31 cellular contexts compared by ENCODE assay signal in the genomic region with DNA sequence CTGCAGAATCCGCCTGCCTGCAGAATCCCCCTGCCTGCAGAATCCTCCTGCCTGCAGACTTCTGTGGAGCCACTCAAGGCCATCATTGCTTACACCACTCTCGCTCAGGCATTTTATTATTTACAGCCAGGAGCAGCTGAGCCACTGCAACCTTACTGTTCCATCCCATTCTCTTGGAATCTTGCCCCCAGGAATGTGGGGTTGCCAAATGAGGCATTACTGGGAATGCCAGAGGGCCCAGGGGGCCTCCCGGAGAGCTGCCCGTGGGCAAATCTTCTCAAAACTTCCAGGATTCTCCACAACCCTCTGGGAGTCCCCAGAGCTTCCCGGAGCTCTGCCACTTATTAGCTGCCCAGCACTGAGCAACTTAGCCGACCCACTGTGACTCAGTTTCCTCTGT.
DNase-seq lines count a peak whose midpoint lies in the region; ATAC-seq and TF ChIP-seq lines count a peak whose summit lies in the region.
"Had no signal": no experiment of that assay in that cellular context is flagged by ENCODE, and none has a peak within 500 bp of the region (broad histone marks: within the 10 kb centered on the region; RNA-seq: fewer than 3 reads in every experiment).

No MANE protein-coding gene starts in this region.

- TF ChIP-seq CTCF in AG10803 (conservative IDR thresholded peaks at IDR 0.05; ENCODE audit: low read length) (no peak), neural cell (IDR thresholded peaks at IDR 0.05; ENCODE audit: poor library complexity, severe bottlenecking) (no peak)
- no peak for TF ChIP-seq CTCF in activated CD8-positive, alpha-beta T cell treated with anti-CD3 and anti-CD28 coated beads for 36 hours (IDR thresholded peaks at IDR 0.05)

- H3K36me3 ChIP-seq in neural cell (ENCODE audit: insufficient read depth, low read length) = no peaks in the 10 kb centered on the region
- H3K36me3 ChIP-seq: BLaER1 treated with 17β-estradiol and CSF1 and Interleukin-3, amounts not matched to agents 10 nM and 100 nM; gastroesophageal sphincter; ovary; SJSA1; spleen had no signal

- CTCF ChIA-PET in activated CD8-positive, alpha-beta T cell treated with anti-CD3 and anti-CD28 coated beads for 36 hours (lab: Charles Lee) = no interaction called here

- intact Hi-C loops in activated T-helper 1 cell treated with anti-CD3 and anti-CD28 coated beads, Interleukin-12 subunit alpha, Interleukin-12 subunit beta, Interleukin-2, Interleukin-4 antibody, amounts not matched to agents 30 ng/mL and 10 ng/mL and 1 ng/mL, durations not matched to agents 14 hours and 24 hours and 36 hours (cut with micrococcal nuclease) = no loop called here
- intact Hi-C loops in activated CD8-positive, alpha-beta T cell treated with anti-CD3 and anti-CD28 coated beads for 36 hours (cut with micrococcal nuclease) = no loop called here

- POLR2A ChIA-PET in activated CD8-positive, alpha-beta T cell treated with anti-CD3 and anti-CD28 coated beads for 36 hours (lab: Charles Lee) = no interaction called here

- no peaks in the 10 kb centered on the region for H4K20me1 ChIP-seq in neural cell (ENCODE audit: insufficient read depth)
- H4K20me1 ChIP-seq: BLaER1 treated with 17β-estradiol and CSF1 and Interleukin-3, amounts not matched to agents 10 nM and 100 nM had no signal

- no peak for TF ChIP-seq RAD21 in neural cell (conservative IDR thresholded peaks at IDR 0.05)

- H3K27ac Mint-ChIP-seq in activated T-helper 1 cell treated with anti-CD3 and anti-CD28 coated beads, Interleukin-12 subunit alpha, Interleukin-12 subunit beta, Interleukin-2, Interleukin-4 antibody, amounts not matched to agents 30 ng/mL and 10 ng/mL and 1 ng/mL, durations not matched to agents 14 hours and 24 hours and 36 hours = no peak overlapping the region
- no peak overlapping the region for H3K27ac Mint-ChIP-seq in activated CD8-positive, alpha-beta T cell treated with anti-CD3 and anti-CD28 coated beads for 36 hours
- H3K27ac Mint-ChIP-seq: activated B cell treated with CpG ODN at 0.5 μM for 24 hours; activated CD4-positive, alpha-beta T cell treated with anti-CD3 and anti-CD28 coated beads, Interleukin-2, amount 10 ng/mL, durations not matched to agents 7 days and 5 days; activated CD8-positive, alpha-beta memory T cell treated with anti-CD3 and anti-CD28 coated beads, Interleukin-2, amount 10 ng/mL, durations not matched to agents 7 days and 5 days; stimulated activated naive CD8-positive, alpha-beta T cell treated with anti-CD3 and anti-CD28 coated beads, Interleukin-15, Interleukin-2, amounts not matched to agents 100 ng/mL and 50 ng/mL, for 24 hours had no signal

- DNase-seq in AG10803 (ENCODE audit: low read depth) (peak; percentile 10), LHCN-M2 (ENCODE audit: low read depth) (peak; percentile 77), astrocyte of the hippocampus (ENCODE audit: low read depth, low spot score) (peak; percentile 53), NCI-H1930 (lab: John Stamatoyannopoulos, UW) (no peak), DMS53 treated with DMSO at 0.1 percent for 48 hours (lab: John Stamatoyannopoulos, UW; ENCODE audit: unreplicated experiment) (no peak)
- DNase-seq in activated T-helper 1 cell treated with anti-CD3 and anti-CD28 coated beads, Interleukin-12 subunit alpha, Interleukin-12 subunit beta, Interleukin-2, Interleukin-4 antibody, amounts not matched to agents 30 ng/mL and 10 ng/mL and 1 ng/mL, durations not matched to agents 14 hours and 24 hours and 36 hours (ENCODE audit: low spot score) = no peak
- no peak for DNase-seq in activated CD8-positive, alpha-beta T cell treated with anti-CD3 and anti-CD28 coated beads for 36 hours
- DNase-seq: activated B cell treated with CpG ODN at 0.5 μM for 24 hours; activated CD4-positive, alpha-beta T cell treated with anti-CD3 and anti-CD28 coated beads, Interleukin-2, amount 10 ng/mL, durations not matched to agents 7 days and 5 days; activated CD8-positive, alpha-beta memory T cell treated with anti-CD3 and anti-CD28 coated beads, Interleukin-2, amount 10 ng/mL, durations not matched to agents 7 days and 5 days; activated naive CD4-positive, alpha-beta T cell treated with Interleukin-2 at 50 U/mL for 16 hours; activated T-cell treated with anti-CD3 and anti-CD28 coated beads, Interleukin-2, amount 50 U/mL, for 4 hours; DMS53; hippocampal formation; left cardiac atrium; mucosa of descending colon; NCI-H1092 treated with DMSO at 0.1 percent for 48 hours; NCI-H1694 treated with DMSO at 0.1 percent for 48 hours; NCI-H510A treated with DMSO at 0.1 percent for 48 hours; ovary; RPMI8226; stimulated activated CD8-positive, alpha-beta memory T cell treated with anti-CD3 and anti-CD28 coated beads, Interleukin-4, amount 100 ng/mL, for 48 hours had no signal

- no peak overlapping the region for H3K4me2 ChIP-seq in neural cell (ENCODE audit: low read length)
- H3K4me2 ChIP-seq: BLaER1 treated with 17β-estradiol and CSF1 and Interleukin-3, amounts not matched to agents 10 nM and 100 nM had no signal

- no peaks in the 10 kb centered on the region for H3K79me2 ChIP-seq in neural cell (replicated peaks; ENCODE audit: insufficient read depth, low read length)

- no peak for ATAC-seq in activated CD8-positive, alpha-beta T cell treated with anti-CD3 and anti-CD28 coated beads for 36 hours
- ATAC-seq: activated CD8-positive, alpha-beta memory T cell treated with anti-CD3 and anti-CD28 coated beads, Interleukin-2, amount 10 ng/mL, durations not matched to agents 7 days and 5 days; activated T-cell treated with anti-CD3 and anti-CD28 coated beads, Interleukin-2, amount 50 U/mL, for 4 hours; gastroesophageal sphincter; left cardiac atrium; mucosa of descending colon had no signal

- no peaks in the 10 kb centered on the region for H3K4me1 Mint-ChIP-seq in activated T-helper 1 cell treated with anti-CD3 and anti-CD28 coated beads, Interleukin-12 subunit alpha, Interleukin-12 subunit beta, Interleukin-2, Interleukin-4 antibody, amounts not matched to agents 30 ng/mL and 10 ng/mL and 1 ng/mL, durations not matched to agents 14 hours and 24 hours and 36 hours (ENCODE audit: low read depth)
- H3K4me1 Mint-ChIP-seq in activated CD8-positive, alpha-beta T cell treated with anti-CD3 and anti-CD28 coated beads for 36 hours (ENCODE audit: low read depth) = no peaks in the 10 kb centered on the region
- H3K4me1 Mint-ChIP-seq: activated B cell treated with CpG ODN at 0.5 μM for 24 hours; activated CD4-positive, alpha-beta T cell treated with anti-CD3 and anti-CD28 coated beads, Interleukin-2, amount 10 ng/mL, durations not matched to agents 7 days and 5 days; activated CD8-positive, alpha-beta memory T cell treated with anti-CD3 and anti-CD28 coated beads, Interleukin-2, amount 10 ng/mL, durations not matched to agents 7 days and 5 days had no signal

- peaks cover 3% of the 10 kb centered on the region for H3K9me3 Mint-ChIP-seq in activated T-helper 1 cell treated with anti-CD3 and anti-CD28 coated beads, Interleukin-12 subunit alpha, Interleukin-12 subunit beta, Interleukin-2, Interleukin-4 antibody, amounts not matched to agents 30 ng/mL and 10 ng/mL and 1 ng/mL, durations not matched to agents 14 hours and 24 hours and 36 hours
- H3K9me3 Mint-ChIP-seq in activated CD8-positive, alpha-beta T cell treated with anti-CD3 and anti-CD28 coated beads for 36 hours = no peaks in the 10 kb centered on the region
- H3K9me3 Mint-ChIP-seq: activated B cell treated with CpG ODN at 0.5 μM for 24 hours; activated CD4-positive, alpha-beta T cell treated with anti-CD3 and anti-CD28 coated beads, Interleukin-2, amount 10 ng/mL, durations not matched to agents 7 days and 5 days; activated T-cell treated with anti-CD3 and anti-CD28 coated beads, Interleukin-2, amount 50 U/mL, for 4 hours; nephron had no signal

- no peaks in the 10 kb centered on the region for H3K27me3 ChIP-seq in neural cell (ENCODE audit: insufficient read depth, low read depth, low read length)
- H3K27me3 ChIP-seq: ovary, SJSA1 had no signal

- peaks cover 19% of the 10 kb centered on the region for H3K27me3 Mint-ChIP-seq in activated T-helper 1 cell treated with anti-CD3 and anti-CD28 coated beads, Interleukin-12 subunit alpha, Interleukin-12 subunit beta, Interleukin-2, Interleukin-4 antibody, amounts not matched to agents 30 ng/mL and 10 ng/mL and 1 ng/mL, durations not matched to agents 14 hours and 24 hours and 36 hours (ENCODE audit: insufficient read depth)
- peaks cover 17% of the 10 kb centered on the region for H3K27me3 Mint-ChIP-seq in activated CD8-positive, alpha-beta T cell treated with anti-CD3 and anti-CD28 coated beads for 36 hours

- H3K4me3 ChIP-seq in AG10803 (ENCODE audit: low read length) = no peak overlapping the region
- no peak overlapping the region for H3K4me3 ChIP-seq in neural cell (ENCODE audit: low read length)
- H3K4me3 ChIP-seq: BLaER1 treated with 17β-estradiol and CSF1 and Interleukin-3, amounts not matched to agents 10 nM and 100 nM; gastroesophageal sphincter; lung; mucosa of descending colon; ovary; SJSA1; spleen had no signal

- H3K27ac ChIP-seq in neural cell (ENCODE audit: low read length) = no peak overlapping the region
- H3K27ac ChIP-seq: BLaER1 treated with 17β-estradiol and CSF1 and Interleukin-3, amounts not matched to agents 10 nM and 100 nM; gastroesophageal sphincter; ovary; SJSA1; spleen had no signal

- no peak overlapping the region for H3K4me3 Mint-ChIP-seq in activated T-helper 1 cell treated with anti-CD3 and anti-CD28 coated beads, Interleukin-12 subunit alpha, Interleukin-12 subunit beta, Interleukin-2, Interleukin-4 antibody, amounts not matched to agents 30 ng/mL and 10 ng/mL and 1 ng/mL, durations not matched to agents 14 hours and 24 hours and 36 hours
- H3K4me3 Mint-ChIP-seq in activated CD8-positive, alpha-beta T cell treated with anti-CD3 and anti-CD28 coated beads for 36 hours = no peak overlapping the region
- H3K4me3 Mint-ChIP-seq: activated B cell treated with CpG ODN at 0.5 μM for 24 hours; activated CD4-positive, alpha-beta T cell treated with anti-CD3 and anti-CD28 coated beads, Interleukin-2, amount 10 ng/mL, durations not matched to agents 7 days and 5 days; activated CD8-positive, alpha-beta memory T cell treated with anti-CD3 and anti-CD28 coated beads, Interleukin-2, amount 10 ng/mL, durations not matched to agents 7 days and 5 days; activated T-cell treated with anti-CD3 and anti-CD28 coated beads, Interleukin-2, amount 50 U/mL, for 4 hours; nephron; stimulated activated naive CD8-positive, alpha-beta T cell treated with anti-CD3 and anti-CD28 coated beads, Interleukin-15, Interleukin-2, amounts not matched to agents 100 ng/mL and 50 ng/mL, for 24 hours had no signal

- H3K9ac ChIP-seq in neural cell (ENCODE audit: low read length) = no peak overlapping the region
- H3K9ac ChIP-seq: BLaER1 treated with 17β-estradiol and CSF1 and Interleukin-3, amounts not matched to agents 10 nM and 100 nM had no signal

- no peaks in the 10 kb centered on the region for H3F3A ChIP-seq in neural cell (ENCODE audit: insufficient read depth, low read length, poor library complexity, severe bottlenecking)

- no peaks in the 10 kb centered on the region for H3K9me3 ChIP-seq in neural cell (ENCODE audit: low read length)
- H3K9me3 ChIP-seq: BLaER1 treated with 17β-estradiol and CSF1 and Interleukin-3, amounts not matched to agents 10 nM and 100 nM; gastroesophageal sphincter; mucosa of descending colon; ovary; SJSA1; spleen had no signal

- TF ChIP-seq EP300 in neural cell (conservative IDR thresholded peaks at IDR 0.05; ENCODE audit: poor library complexity, severe bottlenecking) = no peak

- no peaks in the 10 kb centered on the region for H3K36me3 Mint-ChIP-seq in activated T-helper 1 cell treated with anti-CD3 and anti-CD28 coated beads, Interleukin-12 subunit alpha, Interleukin-12 subunit beta, Interleukin-2, Interleukin-4 antibody, amounts not matched to agents 30 ng/mL and 10 ng/mL and 1 ng/mL, durations not matched to agents 14 hours and 24 hours and 36 hours (ENCODE audit: low read depth)
- no peaks in the 10 kb centered on the region for H3K36me3 Mint-ChIP-seq in activated CD8-positive, alpha-beta T cell treated with anti-CD3 and anti-CD28 coated beads for 36 hours (ENCODE audit: low read depth)
- H3K36me3 Mint-ChIP-seq: activated CD8-positive, alpha-beta memory T cell treated with anti-CD3 and anti-CD28 coated beads, Interleukin-2, amount 10 ng/mL, durations not matched to agents 7 days and 5 days; brain had no signal

- no peak overlapping the region for H2AFZ ChIP-seq in neural cell (ENCODE audit: low read depth, low read length)

- H3K9me2 ChIP-seq in neural cell (ENCODE audit: insufficient read depth, low read length) = no peaks in the 10 kb centered on the region

Comparison
In these comparisons a context has a peak if more than half of its experiments do, and no peak if none do; other contexts are left out.
1. DNase-seq: peak in AG10803 (single experiment), LHCN-M2 (single experiment) and astrocyte of the hippocampus (single experiment); none in NCI-H1930 (0 of 2), activated T-helper 1 cell treated with anti-CD3 and anti-CD28 coated beads, Interleukin-12 subunit alpha, Interleukin-12 subunit beta, Interleukin-2, Interleukin-4 antibody, amounts not matched to agents 30 ng/mL and 10 ng/mL and 1 ng/mL, durations not matched to agents 14 hours and 24 hours and 36 hours (single experiment), activated CD8-positive, alpha-beta T cell treated with anti-CD3 and anti-CD28 coated beads for 36 hours (single experiment) and DMS53 treated with DMSO at 0.1 percent for 48 hours (single experiment).